ENCODE assay signal across 8 cellular contexts in the genomic region with DNA sequence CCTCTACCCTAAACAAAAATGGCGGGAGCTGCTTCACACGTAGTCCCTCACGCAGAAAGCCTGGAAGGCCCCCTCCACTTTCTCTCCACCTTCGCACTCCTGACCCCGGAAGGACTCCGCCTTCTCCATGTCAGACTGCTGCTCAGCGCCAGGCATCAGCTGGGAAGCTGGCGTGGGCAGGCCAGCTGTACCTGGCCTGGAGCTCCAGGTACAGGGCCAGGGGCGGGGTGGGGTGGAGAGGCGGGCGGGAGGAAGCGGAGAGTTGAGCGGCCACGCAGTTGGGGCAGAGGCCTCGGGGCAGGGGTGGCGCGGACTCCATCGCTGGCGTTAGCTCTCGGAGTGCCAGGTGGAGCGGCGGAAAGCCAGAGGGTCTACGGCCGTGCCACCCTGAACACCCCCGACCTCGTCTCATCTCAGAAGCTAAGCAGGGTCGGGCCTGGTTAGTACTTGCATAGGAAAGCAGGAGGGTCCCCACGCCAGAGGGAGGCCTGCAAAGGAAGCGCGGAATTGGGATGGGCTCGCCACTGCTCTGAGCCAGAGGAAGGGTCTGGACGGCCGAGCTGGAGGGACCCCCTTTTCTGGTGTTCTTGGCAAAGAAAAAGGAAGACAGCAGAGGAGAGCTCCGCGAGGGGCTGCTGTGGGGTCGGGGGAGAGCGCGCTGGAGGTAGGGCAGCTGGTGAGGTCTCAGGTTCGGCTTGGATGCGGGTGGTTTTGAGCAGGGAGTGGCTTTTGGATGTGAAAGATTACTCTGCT. TPM values are rescaled to one million over a fixed set of nuclear protein-coding genes. Genes with fewer than 3 reads are reported as not detected.
DNase-seq lines count a peak whose midpoint lies in the region; ATAC-seq and TF ChIP-seq lines count a peak whose summit lies in the region.

A gene with protein sequence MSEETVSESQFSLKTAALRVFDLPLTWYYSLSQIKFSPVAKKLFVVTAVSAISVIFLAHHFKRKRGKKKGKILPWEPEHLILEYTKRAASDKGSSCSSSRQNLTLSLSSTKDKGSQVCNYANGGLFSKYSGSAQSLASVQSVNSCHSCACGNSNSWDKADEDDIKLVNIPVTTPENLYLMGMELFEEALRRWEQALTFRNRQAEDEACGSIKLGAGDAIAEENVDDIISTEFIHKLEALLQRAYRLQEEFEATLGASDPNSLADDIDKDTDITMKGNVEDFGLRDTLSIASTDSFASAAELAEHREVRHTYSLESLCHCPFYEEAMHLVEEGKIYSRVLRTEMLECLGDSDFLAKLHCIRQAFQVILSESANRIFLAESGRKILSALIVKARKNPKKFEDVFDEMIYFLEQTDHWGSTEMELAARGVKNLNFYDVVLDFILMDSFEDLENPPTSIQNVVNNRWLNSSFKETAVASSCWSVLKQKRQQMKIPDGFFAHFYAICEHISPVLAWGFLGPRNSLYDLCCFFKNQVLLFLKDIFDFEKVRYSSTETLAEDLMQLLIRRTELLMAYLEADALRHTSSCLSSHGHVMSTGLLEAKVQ (plus strand): TSS at position 121 of the 753 bp plus-strand sequence. CDS start 3,604 bp downstream, outside the sequence.

- peaks cover 16% of the 10 kb centered on the region for H3K36me3 ChIP-seq in endodermal cell (ENCODE audit: control insufficient read depth, insufficient read depth, low read length)

- peak within 1 kb of the TSS; percentile 89 for H3K4me3 Mint-ChIP-seq in activated CD8-positive, alpha-beta memory T cell treated with anti-CD3 and anti-CD28 coated beads, Interleukin-2, amount 10 ng/mL, durations not matched to agents 7 days and 5 days
- peak within 1 kb of the TSS; percentile 92 for H3K4me3 Mint-ChIP-seq in endodermal cell

- H3K36me3 Mint-ChIP-seq in activated CD8-positive, alpha-beta memory T cell treated with anti-CD3 and anti-CD28 coated beads, Interleukin-2, amount 10 ng/mL, durations not matched to agents 7 days and 5 days: peaks cover 18% of the 10 kb centered on the region
- peaks cover 13% of the 10 kb centered on the region for H3K36me3 Mint-ChIP-seq in endodermal cell (ENCODE audit: low read depth)

- no peak for TF ChIP-seq CTCF in endodermal cell (conservative IDR thresholded peaks at IDR 0.05)

- peaks cover 2% of the 10 kb centered on the region for H3K9me3 Mint-ChIP-seq in activated CD8-positive, alpha-beta memory T cell treated with anti-CD3 and anti-CD28 coated beads, Interleukin-2, amount 10 ng/mL, durations not matched to agents 7 days and 5 days (ENCODE audit: low read depth)
- H3K9me3 Mint-ChIP-seq in endodermal cell: peaks cover 3% of the 10 kb centered on the region

- H3K27ac ChIP-seq in endodermal cell (ENCODE audit: low read depth, low read length): no peak within 1 kb of the TSS

- peak within 1 kb of the TSS; percentile 31 for H3K9ac ChIP-seq in endodermal cell (ENCODE audit: extremely low read depth, low read length, poor library complexity, severe bottlenecking)

- DNase-seq in Caki2 (ENCODE audit: low read depth) (peak; percentile 77), HUDEP-2 (lab: John Stamatoyannopoulos, UW; ENCODE audit: unreplicated experiment in 76 of 76) (peak in 75 of 76 experiments; percentile 13 to 90 (median 77)), NOMO-1 treated with dmso at 0.1 percent for 144 hours (lab: John Stamatoyannopoulos, UW; ENCODE audit: unreplicated experiment) (peak; percentile 90), endodermal cell (peak; percentile 95), mesenteric fat pad (ENCODE audit: low spot score) (no peak)
- DNase-seq in activated CD8-positive, alpha-beta memory T cell treated with anti-CD3 and anti-CD28 coated beads, Interleukin-2, amount 10 ng/mL, durations not matched to agents 7 days and 5 days: peak; percentile 91
- DNase-seq in stimulated activated CD8-positive, alpha-beta memory T cell treated with anti-CD3 and anti-CD28 coated beads, Interleukin-15, amount 100 ng/mL, for 1 hour (ENCODE audit: low read depth): peak; percentile 72

- CTCF ChIA-PET in activated CD8-positive, alpha-beta memory T cell treated with anti-CD3 and anti-CD28 coated beads, Interleukin-2, amount 10 ng/mL, durations not matched to agents 7 days and 5 days (lab: Charles Lee): interaction anchor here (0.7 to 0.8 kb wide), 4 partner anchors 20 to 540 kb away, joined by 3 read pairs; a partner anchor contains a TSS

- peaks cover 5% of the 10 kb centered on the region for H3K9me3 ChIP-seq in endodermal cell (ENCODE audit: control insufficient read depth, low read length)

- peaks cover 33% of the 10 kb centered on the region for H3K4me1 Mint-ChIP-seq in activated CD8-positive, alpha-beta memory T cell treated with anti-CD3 and anti-CD28 coated beads, Interleukin-2, amount 10 ng/mL, durations not matched to agents 7 days and 5 days
- peaks cover 8% of the 10 kb centered on the region for H3K4me1 Mint-ChIP-seq in endodermal cell

- 0% methylated on average over 20 to 40 of the region's 40 CpGs for WGBS in endodermal cell (ENCODE audit: insufficient coverage in 1 of 2, insufficient read length in 1 of 2), 2 experiments

- ATAC-seq in GM21390 (IDR thresholded peaks at IDR 0.05; ENCODE audit: unreplicated experiment): peak; percentile 94
- ATAC-seq in activated CD8-positive, alpha-beta memory T cell treated with anti-CD3 and anti-CD28 coated beads, Interleukin-2, amount 10 ng/mL, durations not matched to agents 7 days and 5 days: peak; percentile 96

- no peaks in the 10 kb centered on the region for H3K4me1 ChIP-seq in endodermal cell (ENCODE audit: control insufficient read depth, insufficient read depth, low read length)

- peak within 1 kb of the TSS; percentile 91 for H3K4me3 ChIP-seq in endodermal cell (ENCODE audit: low read length)

- H3K27me3 ChIP-seq in endodermal cell (ENCODE audit: control insufficient read depth, insufficient read depth, low read length, poor library complexity, severe bottlenecking): no peaks in the 10 kb centered on the region

- in situ Hi-C loops in Caki2 (cut with HindIII; ENCODE audit: low pct_unique_long_range_greater_than_20kb, low sequenced_read_pairs): no loop called here

- H3K27ac Mint-ChIP-seq in activated CD8-positive, alpha-beta memory T cell treated with anti-CD3 and anti-CD28 coated beads, Interleukin-2, amount 10 ng/mL, durations not matched to agents 7 days and 5 days: peak within 1 kb of the TSS; percentile 81
- H3K27ac Mint-ChIP-seq in endodermal cell: peak within 1 kb of the TSS; percentile 57

- H3K27me3 Mint-ChIP-seq in activated CD8-positive, alpha-beta memory T cell treated with anti-CD3 and anti-CD28 coated beads, Interleukin-2, amount 10 ng/mL, durations not matched to agents 7 days and 5 days: no peaks in the 10 kb centered on the region
- H3K27me3 Mint-ChIP-seq in endodermal cell (ENCODE audit: insufficient read depth): no peaks in the 10 kb centered on the region

RNA-seq across cellular contexts. Expression of the gene that starts here (rescaled TPM):
- total RNA-seq in Caki2 (2014; rRNA removed; shearing (Covaris generic); ENCODE audit: low replicate concordance): 2.8 and 10.4 TPM in 2 replicates
- total RNA-seq in activated CD8-positive, alpha-beta memory T cell treated with anti-CD3 and anti-CD28 coated beads, Interleukin-2, amount 10 ng/mL, durations not matched to agents 7 days and 5 days: 10 to 100 TPM in 1 of 2 experiments, 1 to 10 TPM in 1; 9.2 to 11.6 TPM
- total RNA-seq in endodermal cell (1 to 10 TPM; 7.3 to 9.5 TPM), mesenteric fat pad (17.5 TPM)
- polyA plus RNA-seq in endodermal cell (2013, experiment 1 of 2): 7.9 TPM
- polyA plus RNA-seq in endodermal cell (2013, experiment 2 of 2): 7.9 TPM
